In genomic region chr1:6727535-6727934, GRCh38 we compare ENCODE assay signal across 8 cellular contexts. TPM values are rescaled to one million over a fixed set of nuclear protein-coding genes. Genes with fewer than 3 reads are reported as not detected.
DNase-seq lines count a peak whose midpoint lies in the region; ATAC-seq and TF ChIP-seq lines count a peak whose summit lies in the region.

No MANE protein-coding gene starts in this region.

- no peaks in the 10 kb centered on the region for H3K9me3 Mint-ChIP-seq in activated naive CD8-positive, alpha-beta T cell treated with anti-CD3 and anti-CD28 coated beads for 36 hours

- peaks cover 22% of the 10 kb centered on the region for H3K4me1 ChIP-seq in SJSA1 (replicated peaks)
- H3K4me1 ChIP-seq in right atrium auricular region, result no peaks in the 10 kb centered on the region
- peaks cover 0 to 4% (median 0%) of the 10 kb centered on the region in 6 donors for H3K4me1 ChIP-seq in spleen

- peak; percentile 70 for DNase-seq in D341Med (ENCODE audit: low spot score)
- DNase-seq in Jurkat, Clone E6-1 (ENCODE audit: low read depth, low spot score), result peak; percentile 48
- peak; percentile 54 to 62 for DNase-seq in SJSA1 (ENCODE audit: low read depth in 1 of 2, low spot score in 2 of 2)
- peak; percentile 66 for DNase-seq in activated naive CD8-positive, alpha-beta T cell treated with anti-CD3 and anti-CD28 coated beads for 36 hours
- DNase-seq in right atrium auricular region (ENCODE audit: low spot score), result no peak
- DNase-seq in spleen, result peak; percentile 80

- no peak overlapping the region for H3K4me3 Mint-ChIP-seq in activated naive CD8-positive, alpha-beta T cell treated with anti-CD3 and anti-CD28 coated beads for 36 hours

- H3K27me3 ChIP-seq in SJSA1 (replicated peaks) (no peaks in the 10 kb centered on the region), right atrium auricular region (no peaks in the 10 kb centered on the region), spleen (replicated peaks in 1 of 7) (peaks cover 0 to 3% (median 0%) of the 10 kb centered on the region in 7 donors)

- TF ChIP-seq CTCF in right atrium auricular region (IDR thresholded peaks at IDR 0.05), result peak; percentile 83 to 87
- peak; percentile 48 to 82 (median 72) for TF ChIP-seq CTCF in spleen (IDR thresholded peaks at IDR 0.05 in 8 of 11, conservative IDR thresholded peaks at IDR 0.05 in 3 of 11)

- H3K27ac ChIP-seq in SJSA1 (no peak overlapping the region), right atrium auricular region (no peak overlapping the region), spleen (no peak overlapping the region)

- ATAC-seq in GM19463 (IDR thresholded peaks at IDR 0.05; ENCODE audit: unreplicated experiment) (no peak), GM18861 (IDR thresholded peaks at IDR 0.05; ENCODE audit: unreplicated experiment) (no peak)

- H3K36me3 ChIP-seq in SJSA1, result no peaks in the 10 kb centered on the region
- H3K36me3 ChIP-seq in right atrium auricular region, result no peaks in the 10 kb centered on the region
- no peaks in the 10 kb centered on the region for H3K36me3 ChIP-seq in spleen

- no peaks in the 10 kb centered on the region for H3K4me1 Mint-ChIP-seq in activated naive CD8-positive, alpha-beta T cell treated with anti-CD3 and anti-CD28 coated beads for 36 hours

- H3K27me3 Mint-ChIP-seq in activated naive CD8-positive, alpha-beta T cell treated with anti-CD3 and anti-CD28 coated beads for 36 hours, result peaks cover 26% of the 10 kb centered on the region

- H3K36me3 Mint-ChIP-seq in activated naive CD8-positive, alpha-beta T cell treated with anti-CD3 and anti-CD28 coated beads for 36 hours, result no peaks in the 10 kb centered on the region

- H3K9me3 ChIP-seq in SJSA1 (replicated peaks), result no peaks in the 10 kb centered on the region; the same call in 1 of the 2 replicates
- H3K9me3 ChIP-seq in right atrium auricular region, result no peaks in the 10 kb centered on the region
- H3K9me3 ChIP-seq in spleen, result no peaks in the 10 kb centered on the region

- whole genome bisulfite sequencing in spleen, 5 donors, result 36 to 46% (median 42%) methylated on average over 6 of the region's 6 CpGs

- TF ChIP-seq POLR2A in spleen (IDR thresholded peaks at IDR 0.05), result no peak

- intact Hi-C loops in spleen (cut with DNase I; ENCODE audit: low total_unique reads), result loop anchor here (5.0 kb wide), 2 partner anchors 165 to 345 kb away; no protein-coding TSS in a partner anchor

- no peak overlapping the region for H3K4me3 ChIP-seq in Jurkat, Clone E6-1 (ENCODE audit: low read length)
- no peak overlapping the region for H3K4me3 ChIP-seq in SJSA1
- H3K4me3 ChIP-seq in right atrium auricular region, result no peak overlapping the region
- H3K4me3 ChIP-seq in spleen, result no peak overlapping the region

- H3K27ac Mint-ChIP-seq in activated naive CD8-positive, alpha-beta T cell treated with anti-CD3 and anti-CD28 coated beads for 36 hours, result no peak overlapping the region

RNA-seq across cellular contexts. Expression of gene DNAJC11, which starts 25.9 kb away (rescaled TPM):
- polyA plus RNA-seq in Jurkat, Clone E6-1 (2012; ENCODE audit: insufficient read depth, insufficient read length), result 70.5 TPM
- total RNA-seq in SJSA1 (2014; rRNA removed; shearing (Covaris generic)), result 40.1 and 62.3 TPM in 2 replicates
- 10 to 100 TPM; 77.6 to 83.0 TPM for total RNA-seq in activated naive CD8-positive, alpha-beta T cell treated with anti-CD3 and anti-CD28 coated beads for 36 hours
- total RNA-seq in right atrium auricular region (10 to 100 TPM; 25.3 to 48.0 TPM), spleen (10 to 100 TPM; 40.8 to 66.9 (median 58.0) TPM)
- polyA plus RNA-seq in spleen, result 10 to 100 TPM; 13.3 to 31.1 (median 27.9) TPM

RNA-seq across cellular contexts. Expression of gene CAMTA1, which starts 57.7 kb away (rescaled TPM):
- polyA plus RNA-seq in Jurkat, Clone E6-1 (2012; ENCODE audit: insufficient read depth, insufficient read length), result 93.9 TPM
- total RNA-seq in SJSA1 (2014; rRNA removed; shearing (Covaris generic)), result 136 and 171 TPM in 2 replicates
- total RNA-seq in activated naive CD8-positive, alpha-beta T cell treated with anti-CD3 and anti-CD28 coated beads for 36 hours, result 10 to 100 TPM; 70.4 to 71.4 TPM
- 100 to 1,000 TPM; 132 to 190 TPM for total RNA-seq in right atrium auricular region
- total RNA-seq in spleen, result 100 to 1,000 TPM in 1 of 7 donors, 10 to 100 TPM in 6; 53.0 to 105 (median 72.5) TPM
- polyA plus RNA-seq in spleen, result 100 to 1,000 TPM in 1 of 3 donors, 10 to 100 TPM in 2; 68.7 to 106 (median 84.8) TPM
